Comparison of ENCODE assay signal across 14 cellular contexts in genomic region chr16:11564046-11564926, GRCh38. TPM values are rescaled to one million over a fixed set of nuclear protein-coding genes. Genes with fewer than 3 reads are reported as not detected.
A peak's percentile ranks its signal among the peaks of the same experiment; 100 is the strongest.
DNase-seq lines count a peak whose midpoint lies in the region; ATAC-seq and TF ChIP-seq lines count a peak whose summit lies in the region.
"Had no signal": no experiment of that assay in that cellular context is flagged by ENCODE, and none has a peak within 500 bp of the region (broad histone marks: within the 10 kb centered on the region; RNA-seq: fewer than 3 reads in every experiment).

No MANE protein-coding gene starts in this region.

- no peak for DNase-seq in activated naive CD4-positive, alpha-beta T cell treated with anti-CD3 and anti-CD28 coated beads for 36 hours
- no peak for DNase-seq in activated naive CD4-positive, alpha-beta T cell treated with anti-CD3 and anti-CD28 coated beads, Interleukin-2, amount 50 U/mL, for 16 hours
- DNase-seq in activated CD8-positive, alpha-beta T cell treated with anti-CD3 and anti-CD28 coated beads, Interleukin-2, amount 10 ng/mL, durations not matched to agents 7 days and 5 days = no peak
- DNase-seq in tibial nerve (ENCODE audit: low spot score in 2 of 2) (no peak), SK-N-SH (no peak)
- DNase-seq: Calu3, heart left ventricle, NCI-H1436, NCI-H226, testis had no signal

- H3K9me3 ChIP-seq in liver (ENCODE audit: control insufficient read depth in 4 of 4, low read length in 3 of 4) (no peaks in the 10 kb centered on the region), tibial nerve (no peaks in the 10 kb centered on the region), SK-N-SH (no peaks in the 10 kb centered on the region)
- H3K9me3 ChIP-seq: heart left ventricle, testis had no signal

- no peaks in the 10 kb centered on the region for H3K27me3 Mint-ChIP-seq in activated naive CD4-positive, alpha-beta T cell treated with anti-CD3 and anti-CD28 coated beads for 36 hours (ENCODE audit: low read depth)
- H3K27me3 Mint-ChIP-seq in activated CD8-positive, alpha-beta T cell treated with anti-CD3 and anti-CD28 coated beads, Interleukin-2, amount 10 ng/mL, durations not matched to agents 7 days and 5 days (ENCODE audit: low read depth) = no peaks in the 10 kb centered on the region

- H4K20me1 ChIP-seq in SK-N-SH (ENCODE audit: insufficient read depth) = peaks cover 4% of the 10 kb centered on the region; the same call in 1 of the 2 replicates

- TF ChIP-seq CTCF in liver (IDR thresholded peaks at IDR 0.05; ENCODE audit: low read depth, low read length, missing input control) (no peak), tibial nerve (IDR thresholded peaks at IDR 0.05) (no peak), SK-N-SH (IDR thresholded peaks at IDR 0.05) (no peak)

- intact Hi-C loops in activated naive CD4-positive, alpha-beta T cell treated with anti-CD3 and anti-CD28 coated beads for 36 hours (cut with micrococcal nuclease) = loop anchor here (5.0 kb wide), 2 partner anchors 218 to 233 kb away; partner anchors contain the start of gene ZC3H7A

- H3K4me1 Mint-ChIP-seq in activated naive CD4-positive, alpha-beta T cell treated with anti-CD3 and anti-CD28 coated beads for 36 hours (ENCODE audit: low read depth) = peaks cover 75% of the 10 kb centered on the region
- peaks cover 64% of the 10 kb centered on the region for H3K4me1 Mint-ChIP-seq in activated CD8-positive, alpha-beta T cell treated with anti-CD3 and anti-CD28 coated beads, Interleukin-2, amount 10 ng/mL, durations not matched to agents 7 days and 5 days (ENCODE audit: low read depth)

- H3K9ac ChIP-seq in liver (ENCODE audit: low read depth in 1 of 2, low read length in 2 of 2) (no peak overlapping the region), SK-N-SH (no peak overlapping the region)

- TF ChIP-seq EP300 in tibial nerve (IDR thresholded peaks at IDR 0.05) (no peak), SK-N-SH (IDR thresholded peaks at IDR 0.05; ENCODE audit: borderline replicate concordance in 1 of 2, low read depth in 1 of 2, low read length in 1 of 2) (no peak)

- no peaks in the 10 kb centered on the region for H3K9me2 ChIP-seq in SK-N-SH

- H2AFZ ChIP-seq in SK-N-SH (ENCODE audit: low read depth) = no peak overlapping the region

- H3K4me3 Mint-ChIP-seq in activated naive CD4-positive, alpha-beta T cell treated with anti-CD3 and anti-CD28 coated beads for 36 hours = no peak overlapping the region
- H3K4me3 Mint-ChIP-seq in activated CD8-positive, alpha-beta T cell treated with anti-CD3 and anti-CD28 coated beads, Interleukin-2, amount 10 ng/mL, durations not matched to agents 7 days and 5 days = no peak overlapping the region
- H3K4me3 Mint-ChIP-seq: dendritic cell treated with granulocyte-macrophage colony-stimulating factor and Interleukin-4, amounts not matched to agents 40 ng/mL and 50 ng/mL, for 4 days had no signal

- H3K79me2 ChIP-seq in SK-N-SH (ENCODE audit: insufficient read depth) = peaks cover 40% of the 10 kb centered on the region

- H3K4me3 ChIP-seq in liver (ENCODE audit: low read depth in 1 of 3, low read length in 3 of 3) (no peak overlapping the region), tibial nerve (no peak overlapping the region), SK-N-SH (ENCODE audit: low read depth in 2 of 2, low read length in 1 of 2) (no peak overlapping the region)
- H3K4me3 ChIP-seq: heart left ventricle, testis had no signal

- peaks cover 19% of the 10 kb centered on the region for H3K36me3 Mint-ChIP-seq in activated naive CD4-positive, alpha-beta T cell treated with anti-CD3 and anti-CD28 coated beads for 36 hours (ENCODE audit: low read depth)
- H3K36me3 Mint-ChIP-seq in activated CD8-positive, alpha-beta T cell treated with anti-CD3 and anti-CD28 coated beads, Interleukin-2, amount 10 ng/mL, durations not matched to agents 7 days and 5 days (ENCODE audit: low read depth) = peaks cover 41% of the 10 kb centered on the region

- TF ChIP-seq RAD21 in liver (IDR thresholded peaks at IDR 0.05) = no peak
- no peak for TF ChIP-seq RAD21 in SK-N-SH (IDR thresholded peaks at IDR 0.05; ENCODE audit: low read length)

- peak overlapping the region; percentile 82 for H3K27ac Mint-ChIP-seq in activated naive CD4-positive, alpha-beta T cell treated with anti-CD3 and anti-CD28 coated beads for 36 hours
- peak overlapping the region; percentile 37 for H3K27ac Mint-ChIP-seq in activated CD8-positive, alpha-beta T cell treated with anti-CD3 and anti-CD28 coated beads, Interleukin-2, amount 10 ng/mL, durations not matched to agents 7 days and 5 days
- H3K27ac Mint-ChIP-seq: dendritic cell treated with granulocyte-macrophage colony-stimulating factor and Interleukin-4, amounts not matched to agents 40 ng/mL and 50 ng/mL, for 4 days had no signal

- H3F3A ChIP-seq in SK-N-SH (replicated peaks; ENCODE audit: insufficient read depth) = no peaks in the 10 kb centered on the region

- ATAC-seq in activated CD8-positive, alpha-beta T cell treated with anti-CD3 and anti-CD28 coated beads, Interleukin-2, amount 10 ng/mL, durations not matched to agents 7 days and 5 days = no peak
- no peak for ATAC-seq in HG02884 (IDR thresholded peaks at IDR 0.05; ENCODE audit: unreplicated experiment)
- no peak for ATAC-seq in GM18909 (IDR thresholded peaks at IDR 0.05; ENCODE audit: poor library complexity, unreplicated experiment)

- no peak for TF ChIP-seq POLR2A in tibial nerve (IDR thresholded peaks at IDR 0.05)

- WGBS in liver = 59% methylated on average over 24 of the region's 24 CpGs
- 81 to 82% methylated on average over 24 of the region's 24 CpGs for WGBS in tibial nerve, 2 donors
- 94% methylated on average over 24 of the region's 24 CpGs for WGBS in SK-N-SH (ENCODE audit: low lambda C conversion rate)

- H3K36me3 ChIP-seq in liver (ENCODE audit: control insufficient read depth in 4 of 4, insufficient read depth in 3 of 4, low read depth in 1 of 4, low read length in 3 of 4) (peaks cover 0 to 5% (median 1%) of the 10 kb centered on the region in 4 donors), tibial nerve (peaks cover 0 to 14% (median 0%) of the 10 kb centered on the region in 3 donors), SK-N-SH (replicated peaks in 1 of 2; ENCODE audit: control insufficient read depth in 1 of 2, insufficient read depth in 2 of 2, low read length in 1 of 2) (no peaks in the 10 kb centered on the region)

- H3K4me1 ChIP-seq in liver (ENCODE audit: control insufficient read depth in 4 of 4, insufficient read depth in 4 of 4, low read length in 3 of 4) (peaks cover 2 to 22% (median 16%) of the 10 kb centered on the region in 4 donors), tibial nerve (peaks cover 0 to 66% (median 24%) of the 10 kb centered on the region in 4 donors), SK-N-SH (ENCODE audit: control insufficient read depth in 1 of 2, insufficient read depth in 2 of 2, low read depth in 1 of 2, low read length in 1 of 2) (peaks cover 0 to 5% of the 10 kb centered on the region in 2 experiments; a peak in 1 of 4 replicates)
- H3K4me1 ChIP-seq: testis had no signal

- no peak overlapping the region for H3K4me2 ChIP-seq in SK-N-SH

- no peaks in the 10 kb centered on the region for H3K9me3 Mint-ChIP-seq in activated naive CD4-positive, alpha-beta T cell treated with anti-CD3 and anti-CD28 coated beads for 36 hours
- H3K9me3 Mint-ChIP-seq in activated CD8-positive, alpha-beta T cell treated with anti-CD3 and anti-CD28 coated beads, Interleukin-2, amount 10 ng/mL, durations not matched to agents 7 days and 5 days (ENCODE audit: insufficient read depth) = no peaks in the 10 kb centered on the region
- H3K9me3 Mint-ChIP-seq: dendritic cell treated with granulocyte-macrophage colony-stimulating factor and Interleukin-4, amounts not matched to agents 40 ng/mL and 50 ng/mL, for 4 days had no signal

- peak overlapping the region; percentile 22 to 36 for H3K27ac ChIP-seq in liver (ENCODE audit: low read depth in 1 of 2, low read length in 2 of 2)
- peak overlapping the region in 3 of 4 donors; percentile 43 to 90 (median 83) for H3K27ac ChIP-seq in tibial nerve
- H3K27ac ChIP-seq in SK-N-SH (ENCODE audit: low read depth in 2 of 2, low read length in 1 of 2) = no peak overlapping the region
- H3K27ac ChIP-seq: testis had no signal

- CTCF ChIA-PET in activated naive CD4-positive, alpha-beta T cell treated with anti-CD3 and anti-CD28 coated beads for 36 hours (lab: Charles Lee) = interaction anchor here (0.6 to 1.0 kb wide), 3 partner anchors 32 to 610 kb away, joined by 3 read pairs; no protein-coding TSS in a partner anchor
- CTCF ChIA-PET in activated CD8-positive, alpha-beta T cell treated with anti-CD3 and anti-CD28 coated beads, Interleukin-2, amount 10 ng/mL, durations not matched to agents 7 days and 5 days (lab: Charles Lee) = no interaction called here
- CTCF ChIA-PET in SK-N-SH (lab: Yijun Ruan, JAX) = interaction anchor here (1.3 to 1.8 kb wide), 2 partner anchors 17 to 32 kb away, joined by 4 to 5 read pairs; no protein-coding TSS in a partner anchor

- POLR2A ChIA-PET in activated CD8-positive, alpha-beta T cell treated with anti-CD3 and anti-CD28 coated beads, Interleukin-2, amount 10 ng/mL, durations not matched to agents 7 days and 5 days (lab: Charles Lee) = interaction anchor here (1.0 kb wide), 1 partner anchor 18 kb away, joined by 3 read pairs; no protein-coding TSS in a partner anchor
- POLR2A ChIA-PET in SK-N-SH (lab: Yijun Ruan, JAX) = no interaction called here

- H3K27me3 ChIP-seq in liver (ENCODE audit: control insufficient read depth in 4 of 4, insufficient read depth in 4 of 4, low read length in 3 of 4) (no peaks in the 10 kb centered on the region), tibial nerve (no peaks in the 10 kb centered on the region), SK-N-SH (ENCODE audit: insufficient read depth) (no peaks in the 10 kb centered on the region)
- H3K27me3 ChIP-seq: heart left ventricle, testis had no signal

TF ChIP-seq in liver, 16 proteins besides CTCF, POLR2A, EP300 and RAD21 (continues in another document):
- peak; percentile 48 to 55 for TF ChIP-seq HNF4A (conservative IDR thresholded peaks at IDR 0.05)
- TF ChIP-seq YY1 (IDR thresholded peaks at IDR 0.05) = peak; percentile 31
- no peak for TF ChIP-seq SP1 (IDR thresholded peaks at IDR 0.05)

TF ChIP-seq in SK-N-SH, 30 proteins besides CTCF, POLR2A, EP300 and RAD21 (continues in another document):
- no peak for TF ChIP-seq SMC3 (IDR thresholded peaks at IDR 0.05; ENCODE audit: low read depth, low read length)
- no peak for TF ChIP-seq RFX5 (IDR thresholded peaks at IDR 0.05; ENCODE audit: low read length)
- TF ChIP-seq FOSL2 (IDR thresholded peaks at IDR 0.05; ENCODE audit: borderline replicate concordance, low read depth) = no peak
- TF ChIP-seq SIN3A (IDR thresholded peaks at IDR 0.05; ENCODE audit: borderline replicate concordance, low read depth, low read length) = no peak
- TF ChIP-seq ELF1 (IDR thresholded peaks at IDR 0.05) = no peak

RNA-seq across cellular contexts. Expression of gene LITAF, which starts 22.4 kb away (rescaled TPM):
- 100 to 1,000 TPM; 171 to 174 TPM for total RNA-seq in activated naive CD4-positive, alpha-beta T cell treated with anti-CD3 and anti-CD28 coated beads for 36 hours
- total RNA-seq in activated CD8-positive, alpha-beta T cell treated with anti-CD3 and anti-CD28 coated beads, Interleukin-2, amount 10 ng/mL, durations not matched to agents 7 days and 5 days = 10 to 100 TPM; 79.4 to 80.5 TPM
- total RNA-seq in liver (10 to 100 TPM in 1 of 2 donors, 1 to 10 TPM in 1; 5.2 to 14.0 TPM), tibial nerve (10 to 100 TPM; 54.8 to 73.0 (median 65.3) TPM)
- polyA plus RNA-seq in liver (10 to 100 TPM; 58.1 to 65.2 TPM), SK-N-SH (2012; rRNA removed) (26.6 and 45.7 TPM in 2 replicates)
- 30.2 and 34.1 TPM in 2 replicates for polyA plus RNA-seq in SK-N-SH (2012; cell fraction: cytosol; rRNA removed)
- polyA plus RNA-seq in SK-N-SH (2012; cell fraction: nucleus; rRNA removed) = 12.8 and 22.5 TPM in 2 replicates

Comparison
In these comparisons a context has a peak if more than half of its experiments do, and no peak if none do; other contexts are left out.
1. H3K27ac ChIP-seq: peak in liver (2 of 2) and tibial nerve (3 of 4); none in SK-N-SH (0 of 2).